In genomic region chr3:196609343-196609775, GRCh38 we compare ENCODE assay signal across 8 cellular contexts. TPM values are rescaled to one million over a fixed set of nuclear protein-coding genes. Genes with fewer than 3 reads are reported as not detected.
DNase-seq lines count a peak whose midpoint lies in the region; TF ChIP-seq lines count a peak whose summit lies in the region.

No MANE protein-coding gene starts in this region.

- TF ChIP-seq POLR2A in transverse colon (IDR thresholded peaks at IDR 0.05): no peak

- WGBS in trophoblast cell (ENCODE audit: extremely low coverage, insufficient coverage, insufficient read length): no CpG with 5 or more reads among the region's 5 CpGs
- WGBS in transverse colon (ENCODE audit: low coverage in 1 of 2), 2 donors: 18 to 43% methylated on average over 1 to 5 of the region's 5 CpGs

- no peak overlapping the region for H3K18ac ChIP-seq in trophoblast cell (ENCODE audit: low read length)

- H3K27me3 Mint-ChIP-seq in activated naive CD4-positive, alpha-beta T cell treated with anti-CD3 and anti-CD28 coated beads, Interleukin-2, amount 10 ng/mL, durations not matched to agents 7 days and 5 days: peaks cover 13% of the 10 kb centered on the region

- no peak for TF ChIP-seq EP300 in transverse colon (IDR thresholded peaks at IDR 0.05; ENCODE audit: low read depth)

- H3K9me3 Mint-ChIP-seq in activated naive CD4-positive, alpha-beta T cell treated with anti-CD3 and anti-CD28 coated beads, Interleukin-2, amount 10 ng/mL, durations not matched to agents 7 days and 5 days: no peaks in the 10 kb centered on the region

- DNase-seq in H7 (peak; percentile 95), NCI-H128 (lab: John Stamatoyannopoulos, UW; ENCODE audit: unreplicated experiment) (peak; percentile 75), SKM-1 treated with dmso at 0.1 percent for 144 hours (lab: John Stamatoyannopoulos, UW; ENCODE audit: unreplicated experiment) (peak; percentile 95), glomerular visceral epithelial cell (ENCODE audit: extremely low spot score) (peak; percentile 83), trophoblast cell (peak; percentile 48 to 80), transverse colon (peak; percentile 95)
- DNase-seq in activated naive CD4-positive, alpha-beta T cell treated with anti-CD3 and anti-CD28 coated beads, Interleukin-2, amount 10 ng/mL, durations not matched to agents 7 days and 5 days: peak; percentile 96

- H4K20me1 ChIP-seq in DOHH2 (ENCODE audit: control insufficient read depth, insufficient read depth, low read depth, low read length): no peaks in the 10 kb centered on the region

- no peak overlapping the region for H4K12ac ChIP-seq in trophoblast cell (ENCODE audit: low read depth, low read length)

- H3K9me3 ChIP-seq in DOHH2 (ENCODE audit: control insufficient read depth, insufficient read depth, low read length) (no peaks in the 10 kb centered on the region), trophoblast cell (ENCODE audit: insufficient read depth, low read depth, low read length) (no peaks in the 10 kb centered on the region), transverse colon (no peaks in the 10 kb centered on the region)

- H4K8ac ChIP-seq in trophoblast cell (ENCODE audit: low read depth, low read length): no peak overlapping the region

- H2AFZ ChIP-seq in trophoblast cell (ENCODE audit: insufficient read depth, low read length, poor library complexity): no peak overlapping the region

- no peak overlapping the region for H2AK5ac ChIP-seq in trophoblast cell (ENCODE audit: low read length)

- H3K27ac ChIP-seq in DOHH2 (ENCODE audit: low read depth, low read length) (no peak overlapping the region), trophoblast cell (ENCODE audit: low read depth, low read length) (no peak overlapping the region), transverse colon (peak overlapping the region in 3 of 4 donors; percentile 26 to 48 (median 27))

- H3K14ac ChIP-seq in trophoblast cell (ENCODE audit: low read length): no peak overlapping the region

- no peaks in the 10 kb centered on the region for H3K27me3 ChIP-seq in DOHH2 (ENCODE audit: control insufficient read depth, low read length)
- H3K27me3 ChIP-seq in H7 (ENCODE audit: control insufficient read depth, insufficient read depth, low read length): no peaks in the 10 kb centered on the region
- no peaks in the 10 kb centered on the region for H3K27me3 ChIP-seq in trophoblast cell (ENCODE audit: insufficient read depth, low read length)
- H3K27me3 ChIP-seq in transverse colon: peaks cover 6% of the 10 kb centered on the region

- H3K27ac Mint-ChIP-seq in activated naive CD4-positive, alpha-beta T cell treated with anti-CD3 and anti-CD28 coated beads, Interleukin-2, amount 10 ng/mL, durations not matched to agents 7 days and 5 days: peak overlapping the region; percentile 89

- H2BK12ac ChIP-seq in trophoblast cell (ENCODE audit: low read length): no peak overlapping the region

- no peaks in the 10 kb centered on the region for H3F3A ChIP-seq in DOHH2 (ENCODE audit: control insufficient read depth, insufficient read depth)

- no peak overlapping the region for H3K23ac ChIP-seq in trophoblast cell (ENCODE audit: low read length)

- H3K4me2 ChIP-seq in DOHH2 (ENCODE audit: low read length): peak overlapping the region; percentile 61
- H3K4me2 ChIP-seq in trophoblast cell (ENCODE audit: low read length): no peak overlapping the region

- peak overlapping the region; percentile 45 for H3K4me3 Mint-ChIP-seq in activated naive CD4-positive, alpha-beta T cell treated with anti-CD3 and anti-CD28 coated beads, Interleukin-2, amount 10 ng/mL, durations not matched to agents 7 days and 5 days

- no peaks in the 10 kb centered on the region for H3K9me2 ChIP-seq in DOHH2 (replicated peaks; ENCODE audit: control insufficient read depth, low read length)

- peaks cover 3% of the 10 kb centered on the region for H3K36me3 Mint-ChIP-seq in activated naive CD4-positive, alpha-beta T cell treated with anti-CD3 and anti-CD28 coated beads, Interleukin-2, amount 10 ng/mL, durations not matched to agents 7 days and 5 days

- H3K4me3 ChIP-seq in DOHH2 (ENCODE audit: low read length) (peak overlapping the region; percentile 49), H7 (ENCODE audit: insufficient read depth, low read depth, low read length) (no peak overlapping the region), trophoblast cell (ENCODE audit: low read depth, low read length) (no peak overlapping the region), transverse colon (no peak overlapping the region)

- no peaks in the 10 kb centered on the region for H3K79me2 ChIP-seq in DOHH2 (ENCODE audit: control insufficient read depth, low read length)
- H3K79me2 ChIP-seq in trophoblast cell (ENCODE audit: control insufficient read depth, insufficient read depth, low read length, poor library complexity): no peaks in the 10 kb centered on the region

- H2BK120ac ChIP-seq in trophoblast cell (ENCODE audit: insufficient read depth, low read length, poor library complexity): no peak overlapping the region

- peaks cover 25% of the 10 kb centered on the region for H3K4me1 ChIP-seq in DOHH2 (ENCODE audit: control insufficient read depth, low read length)
- H3K4me1 ChIP-seq in trophoblast cell (ENCODE audit: control insufficient read depth in 1 of 2, insufficient read depth in 2 of 2, low read length in 2 of 2): peaks cover 6 to 7% of the 10 kb centered on the region in 2 experiments
- peaks cover 0 to 27% (median 6%) of the 10 kb centered on the region in 4 donors for H3K4me1 ChIP-seq in transverse colon

- in situ Hi-C loops in transverse colon (cut with MboI; ENCODE audit: low pct_ligation_motif_present in 1 of 4, low pct_unique_long_range_greater_than_20kb in 1 of 4, low sequenced_read_pairs in 3 of 4): loop anchor here (5.0 to 25.0 kb wide), 4 partner anchors 73 to 353 kb away; partner anchors contain the start of gene PIGZ (in 1 of the 4)

- H2BK5ac ChIP-seq in trophoblast cell (ENCODE audit: low read depth, low read length, poor library complexity): no peak overlapping the region

- H3K79me1 ChIP-seq in trophoblast cell (ENCODE audit: low read length): no peaks in the 10 kb centered on the region

- H3K9ac ChIP-seq in trophoblast cell (ENCODE audit: low read length): no peak overlapping the region

- H3K4ac ChIP-seq in trophoblast cell (ENCODE audit: low read depth, low read length): no peak overlapping the region

- CTCF ChIA-PET in activated naive CD4-positive, alpha-beta T cell treated with anti-CD3 and anti-CD28 coated beads, Interleukin-2, amount 10 ng/mL, durations not matched to agents 7 days and 5 days (lab: Charles Lee): interaction anchor here (0.7 to 4.8 kb wide), 23 partner anchors 11 to 333 kb away, joined by 3 to 115 read pairs (median 4); partner anchors contain the start of genes CEP19, NCBP2, PAK2 and PIGX

- no peak overlapping the region for H4K91ac ChIP-seq in trophoblast cell (ENCODE audit: low read depth, low read length)

- intact Hi-C loops in transverse colon (cut with DNase I; ENCODE audit: low total_unique reads): loop anchor here (1.0 kb wide), 1 partner anchor 76 kb away; no protein-coding TSS in a partner anchor

- TF ChIP-seq CTCF in DOHH2 (IDR thresholded peaks at IDR 0.05; ENCODE audit: low read depth, low read length, poor library complexity, severe bottlenecking): peak; percentile 98
- peak; percentile 90 to 92 (median 91) for TF ChIP-seq CTCF in transverse colon (IDR thresholded peaks at IDR 0.05)

- H3K36me3 ChIP-seq in DOHH2 (ENCODE audit: control insufficient read depth, low read length) (no peaks in the 10 kb centered on the region), H7 (replicated peaks; ENCODE audit: control insufficient read depth, insufficient read depth, low read length) (no peaks in the 10 kb centered on the region), trophoblast cell (ENCODE audit: control insufficient read depth in 1 of 2, insufficient read depth in 2 of 2, low read length in 2 of 2) (no peaks in the 10 kb centered on the region), transverse colon (no peaks in the 10 kb centered on the region)

- peaks cover 48% of the 10 kb centered on the region for H3K4me1 Mint-ChIP-seq in activated naive CD4-positive, alpha-beta T cell treated with anti-CD3 and anti-CD28 coated beads, Interleukin-2, amount 10 ng/mL, durations not matched to agents 7 days and 5 days

RNA-seq across cellular contexts. Expression of gene NRROS, which starts 30.1 kb away (rescaled TPM):
- 5.3 and 5.7 TPM in 2 replicates for total RNA-seq in H7 (2014; rRNA removed; shearing (Covaris generic))
- polyA plus RNA-seq in trophoblast cell (2013): 0.01 TPM in 1 of 2 replicates, not detected in the other
- 1 to 10 TPM in 2 of 4 donors, not detected in 2; 2.5 to 3.7 TPM for total RNA-seq in transverse colon

RNA-seq across cellular contexts. Expression of gene FBXO45, which starts 40.9 kb away (rescaled TPM):
- total RNA-seq in H7 (2014; rRNA removed; shearing (Covaris generic)): 15.6 and 19.1 TPM in 2 replicates
- 7.7 TPM in 2 replicates for polyA plus RNA-seq in trophoblast cell (2013)
- 1 to 10 TPM; 2.4 to 8.6 (median 5.3) TPM for total RNA-seq in transverse colon

RNA-seq across cellular contexts. Expression of gene WDR53, which starts 41.0 kb away (rescaled TPM):
- total RNA-seq in H7 (2014; rRNA removed; shearing (Covaris generic)): 10.1 and 10.8 TPM in 2 replicates
- 9.9 and 10.6 TPM in 2 replicates for polyA plus RNA-seq in trophoblast cell (2013)
- 10 to 100 TPM in 1 of 4 donors, 1 to 10 TPM in 2, not detected in 1; 1.6 to 14.2 (median 4.6) TPM for total RNA-seq in transverse colon

Comparison
In these comparisons a context has a peak if more than half of its experiments do, and no peak if none do; other contexts are left out.
1. H3K27ac ChIP-seq: peak in transverse colon (3 of 4); none in DOHH2 (single experiment) and trophoblast cell (single experiment).
2. Peak in every context shown above with its lines, with median percentiles within 50 percentile points of each other: DNase-seq.